Comparison of ENCODE assay signal across 11 cellular contexts in the genomic region with DNA sequence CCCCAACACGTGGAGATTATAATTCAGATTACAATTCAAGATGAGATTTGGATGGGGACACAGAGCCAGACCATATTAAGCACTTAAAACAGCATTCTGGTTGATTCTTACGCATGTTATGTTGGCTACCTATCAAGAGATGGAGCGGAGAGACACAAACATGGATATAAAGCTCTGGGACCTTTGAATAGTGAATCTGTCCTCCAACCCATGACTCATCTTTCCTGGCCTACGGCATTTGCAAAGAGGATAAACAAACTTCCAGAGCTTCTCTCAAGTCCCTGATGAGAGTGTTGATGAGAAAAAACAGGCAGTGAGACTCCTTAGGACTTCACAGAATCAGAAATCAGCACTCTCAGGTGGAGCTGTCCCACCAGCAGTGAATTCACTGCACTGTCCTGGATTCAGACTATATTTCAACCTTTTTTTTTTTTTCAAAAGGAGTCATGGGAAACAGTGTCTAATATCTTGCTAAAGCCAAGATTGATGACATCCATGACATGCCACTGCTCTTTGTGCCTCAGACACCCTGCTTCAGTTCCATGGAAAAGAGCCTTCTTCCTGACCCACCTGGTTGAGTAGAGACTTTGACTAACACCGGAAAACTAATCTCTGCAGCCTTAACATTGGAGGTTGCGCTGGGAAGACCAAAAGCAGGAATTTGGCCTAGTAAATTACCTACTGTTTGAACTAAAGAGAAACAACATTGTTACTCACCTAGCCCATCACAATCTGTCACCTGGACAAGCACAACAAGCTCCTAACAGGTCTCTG.
DNase-seq lines count a peak whose midpoint lies in the region; TF ChIP-seq lines count a peak whose summit lies in the region.
"Had no signal": no experiment of that assay in that cellular context is flagged by ENCODE, and none has a peak within 500 bp of the region (broad histone marks: within the 10 kb centered on the region; RNA-seq: fewer than 3 reads in every experiment).

No MANE protein-coding gene starts in this region.

- intact Hi-C loops in breast epithelium (cut with DNase I; ENCODE audit: low total_unique reads) (loop anchor here (10.0 kb wide), 1 partner anchor 47 kb away; no protein-coding TSS in a partner anchor), ascending aorta (cut with DNase I) (loop anchor here (10.0 kb wide), 1 partner anchor 367 kb away; no protein-coding TSS in a partner anchor)

- H3K27ac ChIP-seq in breast epithelium (peak overlapping the region; percentile 43 to 68), ascending aorta (no peak overlapping the region)
- H3K27ac ChIP-seq: skin epidermis had no signal

- H3K4me1 ChIP-seq in breast epithelium (no peaks in the 10 kb centered on the region), ascending aorta (peaks cover 4 to 25% of the 10 kb centered on the region in 2 donors)

- TF ChIP-seq CTCF in breast epithelium (IDR thresholded peaks at IDR 0.05) (no peak), ascending aorta (IDR thresholded peaks at IDR 0.05) (no peak)

- no peak overlapping the region for H3K4me3 ChIP-seq in breast epithelium
- no peak overlapping the region for H3K4me3 ChIP-seq in ascending aorta
- no peak overlapping the region for H3K4me3 ChIP-seq in H7 (ENCODE audit: insufficient read depth, low read depth, low read length)
- H3K4me3 ChIP-seq: skin epidermis had no signal

- H3K9me3 ChIP-seq in breast epithelium = no peaks in the 10 kb centered on the region
- H3K9me3 ChIP-seq in ascending aorta = no peaks in the 10 kb centered on the region

- no peak for TF ChIP-seq POLR2A in breast epithelium (IDR thresholded peaks at IDR 0.05)

- no peaks in the 10 kb centered on the region for H3K36me3 ChIP-seq in breast epithelium
- H3K36me3 ChIP-seq in ascending aorta = no peaks in the 10 kb centered on the region
- H3K36me3 ChIP-seq in H7 (replicated peaks; ENCODE audit: control insufficient read depth, insufficient read depth, low read length) = no peaks in the 10 kb centered on the region

- H3K27me3 ChIP-seq in breast epithelium (peaks cover 0 to 3% of the 10 kb centered on the region in 2 donors), ascending aorta (no peaks in the 10 kb centered on the region), H7 (ENCODE audit: control insufficient read depth, insufficient read depth, low read length) (no peaks in the 10 kb centered on the region)

- peak; percentile 80 for DNase-seq in A172 (ENCODE audit: low spot score)
- peak; percentile 7 for DNase-seq in HT-29 (ENCODE audit: low spot score)
- DNase-seq in breast epithelium (ENCODE audit: low spot score in 2 of 2) = no peak
- peak; percentile 60 for DNase-seq in kidney glomerular epithelial cell (lab: John Stamatoyannopoulos, UW)
- no peak for DNase-seq in ascending aorta (ENCODE audit: low spot score in 2 of 2)
- DNase-seq in NCI-H2196 treated with DMSO at 0.1 percent for 48 hours (lab: John Stamatoyannopoulos, UW; ENCODE audit: unreplicated experiment) = no peak
- no peak for DNase-seq in H7
- DNase-seq in Kasumi-1 (lab: John Stamatoyannopoulos, UW) = no peak
- DNase-seq: activated T-cell treated with anti-CD3 and anti-CD28 coated beads, Interleukin-2, amount 50 U/mL, for 4 hours; effector memory CD8-positive, alpha-beta T cell had no signal

Comparison
In these comparisons a context has a peak if more than half of its experiments do, and no peak if none do; other contexts are left out.
1. DNase-seq: peak in A172 (single experiment), HT-29 (single experiment) and kidney glomerular epithelial cell (single experiment); none in breast epithelium (0 of 2), ascending aorta (0 of 2), NCI-H2196 treated with DMSO at 0.1 percent for 48 hours (single experiment), H7 (single experiment) and Kasumi-1 (0 of 2).
2. H3K27ac ChIP-seq: peak in breast epithelium (2 of 2); none in ascending aorta (0 of 2).